ENCODE assay signal across 8 cellular contexts in genomic region chr2:201451330-201452057, GRCh38. TPM values are rescaled to one million over a fixed set of nuclear protein-coding genes. Genes with fewer than 3 reads are reported as not detected.
A peak's percentile ranks its signal among the peaks of the same experiment; 100 is the strongest.
DNase-seq lines count a peak whose midpoint lies in the region; TF ChIP-seq lines count a peak whose summit lies in the region.

TSS of gene STRADB (plus strand) at chr2:201451740. CDS start at chr2:201454841, 3,101 bp downstream.
TSS of gene TRAK2 (minus strand) at chr2:201451458. CDS start at chr2:201420507, 30,951 bp downstream.

- H3K4me1 ChIP-seq in HAP-1, result peaks cover 17% of the 10 kb centered on the region
- peaks cover 13% of the 10 kb centered on the region; the same call in 1 of the 2 replicates for H3K4me1 ChIP-seq in MM.1S (ENCODE audit: low read length)
- H3K4me1 ChIP-seq in stomach, result peaks cover 6 to 57% (median 46%) of the 10 kb centered on the region in 4 donors

- H2AFZ ChIP-seq in MM.1S (ENCODE audit: low read length) (peak within 1 kb of the TSS; percentile 95), neural cell (ENCODE audit: low read depth, low read length) (peak within 1 kb of the TSS; percentile 97)

- H3K9me3 ChIP-seq in HAP-1, result no peaks in the 10 kb centered on the region
- H3K9me3 ChIP-seq in MM.1S (replicated peaks; ENCODE audit: insufficient read depth, low read length), result no peaks in the 10 kb centered on the region
- no peaks in the 10 kb centered on the region for H3K9me3 ChIP-seq in neural cell (ENCODE audit: low read length)
- H3K9me3 ChIP-seq in stomach, result no peaks in the 10 kb centered on the region

- intact Hi-C loops in stomach (cut with DNase I; ENCODE audit: low total_unique reads), result no loop called here

- H3K27ac ChIP-seq in MM.1S (ENCODE audit: low read length), result peak within 1 kb of the TSS; percentile 48; the same call in 1 of the 2 replicates
- peak within 1 kb of the TSS; percentile 82 for H3K27ac ChIP-seq in neural cell (ENCODE audit: low read length)
- peak within 1 kb of the TSS; percentile 86 to 93 (median 92) for H3K27ac ChIP-seq in stomach

- H3K36me3 ChIP-seq in HAP-1 (replicated peaks), result no peaks in the 10 kb centered on the region; the same call in 1 of the 2 replicates
- no peaks in the 10 kb centered on the region for H3K36me3 ChIP-seq in MM.1S (replicated peaks; ENCODE audit: insufficient read depth, low read length)
- no peaks in the 10 kb centered on the region for H3K36me3 ChIP-seq in neural cell (ENCODE audit: insufficient read depth, low read length)
- H3K36me3 ChIP-seq in stomach, result peaks cover 0 to 9% (median 3%) of the 10 kb centered on the region in 4 donors

- H3K9me2 ChIP-seq in MM.1S (replicated peaks; ENCODE audit: insufficient read depth, low read length), result no peaks in the 10 kb centered on the region
- H3K9me2 ChIP-seq in neural cell (ENCODE audit: insufficient read depth, low read length), result no peaks in the 10 kb centered on the region

- peak within 1 kb of the TSS; percentile 72 for H3K9ac ChIP-seq in MM.1S (ENCODE audit: low read length)
- peak within 1 kb of the TSS; percentile 85 for H3K9ac ChIP-seq in neural cell (ENCODE audit: low read length)

- H4K20me1 ChIP-seq in MM.1S (ENCODE audit: insufficient read depth, low read length) (no peaks in the 10 kb centered on the region), neural cell (ENCODE audit: insufficient read depth) (no peaks in the 10 kb centered on the region)

- peak within 1 kb of the TSS; percentile 65 for H3K4me2 ChIP-seq in MM.1S (ENCODE audit: low read depth, low read length)
- peak within 1 kb of the TSS; percentile 94 for H3K4me2 ChIP-seq in neural cell (ENCODE audit: low read length)

- TF ChIP-seq RAD21 in neural cell (conservative IDR thresholded peaks at IDR 0.05), result no peak

- DNase-seq in GDM1 (lab: John Stamatoyannopoulos, UW), result peak; percentile 96
- peak; percentile 92 to 96 for DNase-seq in HAP-1 (ENCODE audit: low spot score in 2 of 2)
- peak; percentile 96 for DNase-seq in MM.1S
- DNase-seq in SIG-M5 (lab: John Stamatoyannopoulos, UW), result peak; percentile 77
- peak; percentile 93 for DNase-seq in activated gamma-delta T cell (lab: John Stamatoyannopoulos, UW)
- peak; percentile 89 for DNase-seq in fibroblast of the conjunctiva (ENCODE audit: low read depth)
- peak; percentile 94 for DNase-seq in stomach

- TF ChIP-seq CTCF in MM.1S (IDR thresholded peaks at IDR 0.05; ENCODE audit: low read length), result peak; percentile 10
- peak; percentile 63 for TF ChIP-seq CTCF in neural cell (IDR thresholded peaks at IDR 0.05; ENCODE audit: poor library complexity, severe bottlenecking)
- TF ChIP-seq CTCF in stomach (IDR thresholded peaks at IDR 0.05), result peak in 2 of 7 experiments; percentile 13 to 29

- H3K27me3 ChIP-seq in HAP-1 (ENCODE audit: low read depth), result no peaks in the 10 kb centered on the region
- H3K27me3 ChIP-seq in MM.1S (replicated peaks; ENCODE audit: insufficient read depth, low read length), result no peaks in the 10 kb centered on the region
- no peaks in the 10 kb centered on the region for H3K27me3 ChIP-seq in neural cell (ENCODE audit: insufficient read depth, low read depth, low read length)
- H3K27me3 ChIP-seq in stomach, result no peaks in the 10 kb centered on the region

- TF ChIP-seq EP300 in neural cell (conservative IDR thresholded peaks at IDR 0.05; ENCODE audit: poor library complexity, severe bottlenecking) (peak; percentile 62), stomach (IDR thresholded peaks at IDR 0.05) (no peak)

- TF ChIP-seq POLR2A in stomach (IDR thresholded peaks at IDR 0.05), result peak in 2 of 4 donors; percentile 19 to 53

- H3F3A ChIP-seq in MM.1S (ENCODE audit: insufficient read depth, low read length) (no peaks in the 10 kb centered on the region), neural cell (ENCODE audit: insufficient read depth, low read length, poor library complexity, severe bottlenecking) (no peaks in the 10 kb centered on the region)

- peak within 1 kb of the TSS; percentile 98 for H3K4me3 ChIP-seq in HAP-1
- H3K4me3 ChIP-seq in MM.1S (ENCODE audit: low read length), result peak within 1 kb of the TSS; percentile 91
- H3K4me3 ChIP-seq in neural cell (ENCODE audit: low read length), result peak within 1 kb of the TSS; percentile 98
- H3K4me3 ChIP-seq in stomach, result peak within 1 kb of the TSS; percentile 64 to 95 (median 87)

- peaks cover 24% of the 10 kb centered on the region for H3K79me2 ChIP-seq in MM.1S (ENCODE audit: low read length)
- peaks cover 5% of the 10 kb centered on the region for H3K79me2 ChIP-seq in neural cell (replicated peaks; ENCODE audit: insufficient read depth, low read length)

- 0 to 1% (median 0%) methylated on average over 34 to 75 of the region's 75 CpGs for WGBS in stomach, 5 donors

- in situ Hi-C loops in HAP-1 (cut with MboI; ENCODE audit: low sequenced_read_pairs), result no loop called here

TF ChIP-seq in neural cell, 6 proteins besides CTCF, POLR2A, EP300 and RAD21:
- no peak for TF ChIP-seq SMC3 (conservative IDR thresholded peaks at IDR 0.05; ENCODE audit: poor library complexity)
- peak; percentile 39 for TF ChIP-seq REST (IDR thresholded peaks at IDR 0.05; ENCODE audit: borderline replicate concordance)
- peak; percentile 90 for TF ChIP-seq MXI1 (conservative IDR thresholded peaks at IDR 0.05; ENCODE audit: poor library complexity, severe bottlenecking)
- TF ChIP-seq TAF1 (IDR thresholded peaks at IDR 0.05; ENCODE audit: low read depth), result peak; percentile 64
- peak; percentile 82 for TF ChIP-seq POLR2AphosphoS5 (IDR thresholded peaks at IDR 0.05)
- TF ChIP-seq EZH2 (IDR thresholded peaks at IDR 0.05; ENCODE audit: borderline replicate concordance, insufficient read depth, low read length, poor library complexity, severe bottlenecking), result no peak

RNA-seq across cellular contexts. Expression of gene STRADB, which starts in this region (rescaled TPM):
- polyA plus RNA-seq in neural cell (74.8 and 76.1 TPM in 2 replicates), stomach (10 to 100 TPM in 2 of 3 donors, 1 to 10 TPM in 1; 7.9 to 12.3 (median 11.5) TPM)
- 56.7 and 58.2 TPM in 2 replicates for polyA minus RNA-seq in neural cell
- 10 to 100 TPM; 11.4 to 93.4 (median 35.1) TPM for total RNA-seq in stomach

RNA-seq across cellular contexts. Expression of gene TRAK2, which starts in this region (rescaled TPM):
- polyA plus RNA-seq in neural cell (17.2 and 19.6 TPM in 2 replicates), stomach (10 to 100 TPM in 2 of 3 donors, 1 to 10 TPM in 1; 8.2 to 46.8 (median 32.1) TPM)
- 31.4 and 37.9 TPM in 2 replicates for polyA minus RNA-seq in neural cell
- 10 to 100 TPM; 16.9 to 43.1 (median 22.3) TPM for total RNA-seq in stomach

Comparison
In these comparisons a context has a peak if more than half of its experiments do, and no peak if none do; other contexts are left out.
1. Peak in every context shown above with its lines: DNase-seq, H3K4me3 ChIP-seq and H3K27ac ChIP-seq.